In the genomic region with DNA sequence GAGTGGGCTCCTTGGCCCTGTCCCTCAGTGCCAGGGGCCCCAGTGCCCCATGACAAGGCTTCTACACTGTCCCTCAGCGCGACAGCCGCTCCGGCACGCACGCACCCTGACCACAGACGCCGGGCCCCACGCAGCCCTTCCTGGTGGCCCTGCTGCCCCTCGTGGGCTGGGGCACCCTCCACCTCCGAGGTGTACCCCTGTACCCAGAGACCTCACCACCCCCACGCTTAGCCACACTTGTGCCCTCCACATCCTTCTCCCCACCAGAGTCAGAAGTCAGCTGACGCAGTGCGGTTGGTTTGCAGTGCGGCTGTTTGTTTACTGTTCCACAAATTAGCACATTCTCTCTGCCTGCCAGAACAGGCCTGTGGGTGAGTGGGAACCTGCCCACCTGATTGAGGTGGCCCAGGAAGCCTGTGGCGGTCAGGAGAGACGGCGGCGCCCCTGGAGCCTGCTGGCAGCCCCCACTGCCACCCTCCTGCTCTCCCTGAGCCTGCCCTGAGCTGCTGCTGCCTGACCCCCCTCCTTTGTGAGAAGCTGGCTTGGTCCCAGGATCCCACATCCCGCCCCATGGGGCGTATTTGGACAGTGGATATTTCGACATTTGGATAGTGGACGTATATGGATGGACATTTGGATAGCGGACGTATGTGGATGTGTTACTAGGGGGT, we compare ENCODE assay signal across 18 cellular contexts. TPM values are rescaled to one million over a fixed set of nuclear protein-coding genes. Genes with fewer than 3 reads are reported as not detected.
"Had no signal": no experiment of that assay in that cellular context is flagged by ENCODE, and none has a peak within 500 bp of the region (broad histone marks: within the 10 kb centered on the region; RNA-seq: fewer than 3 reads in every experiment).

No MANE protein-coding gene starts in this region.

- H3K4me1 ChIP-seq: vagina had no signal

- H3K4me2 ChIP-seq: hepatocyte had no signal

- H2AFZ ChIP-seq: hepatocyte had no signal

- DNase-seq: activated CD4-positive, alpha-beta T cell treated with anti-CD3 and anti-CD28 coated beads, Interleukin-2, amount 10 ng/mL, durations not matched to agents 24 days and 14 days; activated CD4-positive, CD25-positive, alpha-beta regulatory T cell; activated CD8-positive, alpha-beta memory T cell treated with anti-CD3 and anti-CD28 coated beads, Interleukin-2, amount 50 U/mL, for 4 hours; activated CD8-positive, alpha-beta T cell treated with anti-CD3 and anti-CD28 coated beads, Interleukin-2, amount 10 ng/mL, durations not matched to agents 7 days and 5 days; activated T-cell treated with anti-CD3 and anti-CD28 coated beads, Interleukin-2, amount 50 U/mL, for 72 hours; anterior cingulate cortex; dermis blood vessel endothelial cell; erythroblast; stimulated activated CD4-positive, alpha-beta T cell treated with anti-CD3 and anti-CD28 coated beads, Interleukin-12 subunit alpha, Interleukin-12 subunit beta, amount 100 ng/mL, for 4 hours; stimulated activated CD4-positive, alpha-beta T cell treated with anti-CD3 and anti-CD28 coated beads, Interleukin-2, amount 100 ng/mL, for 24 hours; T-helper 2 cell had no signal

- H3K4me3 ChIP-seq: hepatocyte, thoracic aorta, vagina had no signal

- H3K27me3 ChIP-seq: hepatocyte, vagina had no signal

- H3K9me3 ChIP-seq: thoracic aorta, vagina had no signal

- H3K27ac ChIP-seq: hepatocyte, thoracic aorta, vagina had no signal

- H3K27me3 Mint-ChIP-seq: activated CD4-positive, alpha-beta T cell treated with anti-CD3 and anti-CD28 coated beads, Interleukin-2, amount 10 ng/mL, durations not matched to agents 24 days and 14 days had no signal

- H3K27ac Mint-ChIP-seq: activated CD4-positive, alpha-beta T cell treated with anti-CD3 and anti-CD28 coated beads, Interleukin-2, amount 10 ng/mL, durations not matched to agents 24 days and 14 days; activated CD8-positive, alpha-beta T cell treated with anti-CD3 and anti-CD28 coated beads, Interleukin-2, amount 10 ng/mL, durations not matched to agents 7 days and 5 days; activated T-cell treated with anti-CD3 and anti-CD28 coated beads, Interleukin-2, amount 50 U/mL, for 72 hours had no signal

- H3K9me3 Mint-ChIP-seq: activated CD4-positive, alpha-beta T cell treated with anti-CD3 and anti-CD28 coated beads, Interleukin-2, amount 10 ng/mL, durations not matched to agents 24 days and 14 days; activated T-cell treated with anti-CD3 and anti-CD28 coated beads, Interleukin-2, amount 50 U/mL, for 72 hours had no signal

- H3K4me3 Mint-ChIP-seq: activated CD4-positive, alpha-beta T cell treated with anti-CD3 and anti-CD28 coated beads, Interleukin-2, amount 10 ng/mL, durations not matched to agents 24 days and 14 days; activated CD8-positive, alpha-beta T cell treated with anti-CD3 and anti-CD28 coated beads, Interleukin-2, amount 10 ng/mL, durations not matched to agents 7 days and 5 days; activated T-cell treated with anti-CD3 and anti-CD28 coated beads, Interleukin-2, amount 50 U/mL, for 72 hours had no signal

- ATAC-seq: activated CD8-positive, alpha-beta T cell treated with anti-CD3 and anti-CD28 coated beads, Interleukin-2, amount 10 ng/mL, durations not matched to agents 7 days and 5 days; activated T-cell treated with anti-CD3 and anti-CD28 coated beads, Interleukin-2, amount 50 U/mL, for 72 hours had no signal

RNA-seq across cellular contexts. Expression of a gene that starts 38.0 kb away (rescaled TPM):
- total RNA-seq: activated CD4-positive, alpha-beta T cell treated with anti-CD3 and anti-CD28 coated beads, Interleukin-2, amount 10 ng/mL, durations not matched to agents 24 days and 14 days; activated CD8-positive, alpha-beta T cell treated with anti-CD3 and anti-CD28 coated beads, Interleukin-2, amount 10 ng/mL, durations not matched to agents 7 days and 5 days; activated T-cell treated with anti-CD3 and anti-CD28 coated beads, Interleukin-2, amount 50 U/mL, for 72 hours; dermis blood vessel endothelial cell; liver; mesenteric fat pad; vagina had no signal
- polyA plus RNA-seq: keratinocyte, neural cell had no signal
